In the genomic region with DNA sequence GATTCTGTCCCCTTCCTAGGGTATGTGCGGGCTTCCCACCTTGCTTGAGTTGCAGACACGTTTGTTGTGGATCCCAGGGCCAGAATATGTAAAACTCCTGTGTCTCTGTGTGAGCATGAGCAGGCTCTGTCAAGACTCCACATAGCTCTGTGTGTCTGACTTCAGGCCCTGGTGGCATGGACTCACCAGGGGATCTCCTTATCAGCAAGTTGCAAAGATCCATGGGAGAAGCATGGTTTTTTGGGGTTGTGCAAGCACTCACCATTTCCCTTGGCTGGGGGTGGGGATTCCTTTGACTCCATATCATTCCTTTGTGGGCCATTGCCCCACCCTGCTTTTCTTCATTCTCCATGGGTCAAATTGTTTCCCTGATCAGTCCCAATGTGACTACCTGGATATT, we compare ENCODE assay signal across 23 cellular contexts.
DNase-seq lines count a peak whose midpoint lies in the region; ATAC-seq and TF ChIP-seq lines count a peak whose summit lies in the region.
"Had no signal": no experiment of that assay in that cellular context is flagged by ENCODE, and none has a peak within 500 bp of the region (broad histone marks: within the 10 kb centered on the region; RNA-seq: fewer than 3 reads in every experiment).

No MANE protein-coding gene starts in this region.

- H4K5ac ChIP-seq in mesendoderm (ENCODE audit: low read length): no peak overlapping the region

- peaks cover 0 to 1% (median 0%) of the 10 kb centered on the region in 3 donors for H3K27me3 Mint-ChIP-seq in CD14-positive monocyte (ENCODE audit: low read depth in 3 of 3)
- H3K27me3 Mint-ChIP-seq in GM23338 (ENCODE audit: insufficient read depth, low read depth, poor library complexity): peaks cover 3% of the 10 kb centered on the region
- H3K27me3 Mint-ChIP-seq: B cell; CD4-positive, alpha-beta memory T cell; CD4-positive, CD25-positive, alpha-beta regulatory T cell; CD8-positive, alpha-beta memory T cell had no signal

- H2AK5ac ChIP-seq in mesendoderm (ENCODE audit: low read length): peak overlapping the region; percentile 38

- no peak overlapping the region for H3K27ac ChIP-seq in GM23338 (ENCODE audit: low read depth)
- H3K27ac ChIP-seq in mesendoderm (ENCODE audit: low read depth, low read length): no peak overlapping the region
- no peak overlapping the region for H3K27ac ChIP-seq in hepatocyte
- no peak overlapping the region for H3K27ac ChIP-seq in dorsolateral prefrontal cortex
- H3K27ac ChIP-seq: 22Rv1; A549; BLaER1 treated with 17β-estradiol and CSF1 and Interleukin-3, amounts not matched to agents 10 nM and 100 nM; C4-2B had no signal

- no CpG with 5 or more reads among the region's 2 CpGs for WGBS in mesendoderm (ENCODE audit: extremely low coverage, insufficient coverage, low lambda C conversion rate)
- WGBS in hepatocyte (ENCODE audit: low lambda C conversion rate, missing lambda C conversion rate): 67% methylated on average over 2 of the region's 2 CpGs

- H3K27me3 ChIP-seq in GM23338 (ENCODE audit: insufficient read depth) (no peaks in the 10 kb centered on the region), mesendoderm (ENCODE audit: insufficient read depth, low read length, poor library complexity) (no peaks in the 10 kb centered on the region), hepatocyte (no peaks in the 10 kb centered on the region), dorsolateral prefrontal cortex (no peaks in the 10 kb centered on the region)
- H3K27me3 ChIP-seq: BLaER1 treated with 17β-estradiol and CSF1 and Interleukin-3, amounts not matched to agents 10 nM and 100 nM had no signal

- TF ChIP-seq CTCF in CD14-positive monocyte (IDR thresholded peaks at IDR 0.05): no peak
- no peak for TF ChIP-seq CTCF in GM23338 (conservative IDR thresholded peaks at IDR 0.05; ENCODE audit: low read depth in 2 of 2)
- TF ChIP-seq CTCF in hepatocyte (IDR thresholded peaks at IDR 0.05; ENCODE audit: poor library complexity): no peak
- TF ChIP-seq CTCF in dorsolateral prefrontal cortex (IDR thresholded peaks at IDR 0.05 in 54 of 56, conservative IDR thresholded peaks at IDR 0.05 in 2 of 56; ENCODE audit: low read depth in 1 of 56, partially characterized antibody in 56 of 56): no peak

- no peaks in the 10 kb centered on the region for H3K79me1 ChIP-seq in mesendoderm (ENCODE audit: low read length)

- no peak overlapping the region for H3K9ac ChIP-seq in mesendoderm (ENCODE audit: low read length)
- H3K9ac ChIP-seq: BLaER1 treated with 17β-estradiol and CSF1 and Interleukin-3, amounts not matched to agents 10 nM and 100 nM had no signal

- H3K4me2 ChIP-seq in GM23338: no peak overlapping the region
- no peak overlapping the region for H3K4me2 ChIP-seq in mesendoderm (ENCODE audit: low read length)
- no peak overlapping the region for H3K4me2 ChIP-seq in hepatocyte
- H3K4me2 ChIP-seq: A549; BLaER1 treated with 17β-estradiol and CSF1 and Interleukin-3, amounts not matched to agents 10 nM and 100 nM had no signal

- no peaks in the 10 kb centered on the region for H3K4me1 ChIP-seq in GM23338 (ENCODE audit: insufficient read depth)
- H3K4me1 ChIP-seq in mesendoderm (ENCODE audit: control insufficient read depth, low read depth, low read length): no peaks in the 10 kb centered on the region
- no peaks in the 10 kb centered on the region for H3K4me1 ChIP-seq in hepatocyte (ENCODE audit: insufficient read depth)
- H3K4me1 ChIP-seq: A549 had no signal

- no peak overlapping the region for H2BK5ac ChIP-seq in mesendoderm (ENCODE audit: low read length)

- no peak overlapping the region for H3K23ac ChIP-seq in mesendoderm (ENCODE audit: low read length)

- no peaks in the 10 kb centered on the region for H3F3A ChIP-seq in GM23338 (replicated peaks; ENCODE audit: low read depth)

- H2BK120ac ChIP-seq in mesendoderm (ENCODE audit: low read depth, low read length): no peak overlapping the region

- H3K27ac Mint-ChIP-seq in CD14-positive monocyte: no peak overlapping the region
- no peak overlapping the region for H3K27ac Mint-ChIP-seq in GM23338
- H3K27ac Mint-ChIP-seq: B cell; CD4-positive, alpha-beta memory T cell; CD4-positive, CD25-positive, alpha-beta regulatory T cell; CD8-positive, alpha-beta memory T cell had no signal

- H4K8ac ChIP-seq in mesendoderm (ENCODE audit: low read depth, low read length): no peak overlapping the region

- ATAC-seq in GM23338: no peak
- ATAC-seq in sciatic nerve: no peak
- ATAC-seq in HG03432 (IDR thresholded peaks at IDR 0.05; ENCODE audit: unreplicated experiment): no peak
- ATAC-seq: A549 had no signal

- H3K4me3 ChIP-seq in GM23338 (no peak overlapping the region), mesendoderm (ENCODE audit: low read length) (no peak overlapping the region), hepatocyte (no peak overlapping the region), dorsolateral prefrontal cortex (no peak overlapping the region)
- H3K4me3 ChIP-seq: A549; BLaER1 treated with 17β-estradiol and CSF1 and Interleukin-3, amounts not matched to agents 10 nM and 100 nM had no signal

- no peak overlapping the region for H3K56ac ChIP-seq in mesendoderm (ENCODE audit: low read length)

- H2BK15ac ChIP-seq in mesendoderm (replicated peaks; ENCODE audit: low read depth): no peak overlapping the region

- no peaks in the 10 kb centered on the region for H3K9me3 ChIP-seq in hepatocyte (ENCODE audit: low read depth)
- H3K9me3 ChIP-seq: A549 had no signal

- DNase-seq in CD14-positive monocyte (ENCODE audit: low spot score): peak; percentile 39
- no peak for DNase-seq in GM23338 (ENCODE audit: low spot score)
- no peak for DNase-seq in mesendoderm
- DNase-seq in sciatic nerve (ENCODE audit: low spot score): peak; percentile 26
- no peak for DNase-seq in hepatocyte (ENCODE audit: low spot score)
- DNase-seq in dorsolateral prefrontal cortex: no peak
- DNase-seq: AML-193; CD4-positive, alpha-beta memory T cell; CD4-positive, CD25-positive, alpha-beta regulatory T cell; CD8-positive, alpha-beta memory T cell; COR-L47; DMS 273 treated with DMSO at 0.1 percent for 48 hours; DMS153; DMS79; DND-41; EL; GF-D8 had no signal

- H3K4me1 Mint-ChIP-seq in CD14-positive monocyte: no peaks in the 10 kb centered on the region
- H3K4me1 Mint-ChIP-seq in GM23338: no peaks in the 10 kb centered on the region
- H3K4me1 Mint-ChIP-seq: B cell; CD4-positive, alpha-beta memory T cell; CD8-positive, alpha-beta memory T cell had no signal

- intact Hi-C loops in CD14-positive monocyte (cut with micrococcal nuclease) (no loop called here), sciatic nerve (cut with DNase I) (no loop called here), dorsolateral prefrontal cortex (cut with DNase I) (no loop called here)

- no peaks in the 10 kb centered on the region for H3K36me3 ChIP-seq in GM23338 (ENCODE audit: insufficient read depth)
- H3K36me3 ChIP-seq in mesendoderm (ENCODE audit: control insufficient read depth, insufficient read depth, low read length): no peaks in the 10 kb centered on the region
- no peaks in the 10 kb centered on the region for H3K36me3 ChIP-seq in hepatocyte (replicated peaks; ENCODE audit: insufficient read depth, low read depth)
- H3K36me3 ChIP-seq: BLaER1 treated with 17β-estradiol and CSF1 and Interleukin-3, amounts not matched to agents 10 nM and 100 nM had no signal

- no peak overlapping the region for H3K4ac ChIP-seq in mesendoderm (ENCODE audit: low read depth, low read length)

- 0 out of 2 replicates have a peak overlapping the region, but pooled peaks have one; percentile 43 for H2AFZ ChIP-seq in GM23338
- no peak overlapping the region for H2AFZ ChIP-seq in hepatocyte

- H3K36me3 Mint-ChIP-seq in CD14-positive monocyte (no peaks in the 10 kb centered on the region), GM23338 (ENCODE audit: low read depth) (peaks cover 12% of the 10 kb centered on the region; the same call in 2 of the 3 replicates)
- H3K36me3 Mint-ChIP-seq: CD4-positive, alpha-beta memory T cell; CD4-positive, CD25-positive, alpha-beta regulatory T cell; CD8-positive, alpha-beta memory T cell had no signal

- H3K18ac ChIP-seq in mesendoderm (ENCODE audit: low read length): no peak overlapping the region

- H3K9me2 ChIP-seq in GM23338 (ENCODE audit: insufficient read depth): peaks cover 19% of the 10 kb centered on the region
- no peaks in the 10 kb centered on the region for H3K9me2 ChIP-seq in hepatocyte (replicated peaks; ENCODE audit: insufficient read depth)

- H3K9me3 Mint-ChIP-seq in CD14-positive monocyte: peaks cover 1 to 12% (median 10%) of the 10 kb centered on the region in 7 donors
- peaks cover 37% of the 10 kb centered on the region for H3K9me3 Mint-ChIP-seq in GM23338

- H3K79me2 ChIP-seq in GM23338 (replicated peaks; ENCODE audit: insufficient read depth): no peaks in the 10 kb centered on the region
- no peaks in the 10 kb centered on the region for H3K79me2 ChIP-seq in mesendoderm (ENCODE audit: control insufficient read depth, insufficient read depth, low read length)
- H3K79me2 ChIP-seq in hepatocyte: no peaks in the 10 kb centered on the region

- H3K4me3 Mint-ChIP-seq in CD14-positive monocyte: no peak overlapping the region
- H3K4me3 Mint-ChIP-seq in GM23338: no peak overlapping the region
- H3K4me3 Mint-ChIP-seq: B cell; CD4-positive, alpha-beta memory T cell; CD4-positive, CD25-positive, alpha-beta regulatory T cell; CD8-positive, alpha-beta memory T cell had no signal

- no peaks in the 10 kb centered on the region for H4K20me1 ChIP-seq in GM23338 (replicated peaks; ENCODE audit: insufficient read depth)
- no peaks in the 10 kb centered on the region for H4K20me1 ChIP-seq in hepatocyte (ENCODE audit: insufficient read depth, poor library complexity, severe bottlenecking)
- H4K20me1 ChIP-seq: BLaER1 treated with 17β-estradiol and CSF1 and Interleukin-3, amounts not matched to agents 10 nM and 100 nM had no signal

Comparison
In these comparisons a context has a peak if more than half of its experiments do, and no peak if none do; other contexts are left out.
1. DNase-seq: peak in CD14-positive monocyte (single experiment) and sciatic nerve (single experiment); none in GM23338 (single experiment), mesendoderm (single experiment), hepatocyte (single experiment) and dorsolateral prefrontal cortex (0 of 10).